In genomic region chr3:115657168-115657567, GRCh38 we compare ENCODE assay signal across 13 cellular contexts. TPM values are rescaled to one million over a fixed set of nuclear protein-coding genes. Genes with fewer than 3 reads are reported as not detected.
DNase-seq lines count a peak whose midpoint lies in the region; ATAC-seq and TF ChIP-seq lines count a peak whose summit lies in the region.
"Had no signal": no experiment of that assay in that cellular context is flagged by ENCODE, and none has a peak within 500 bp of the region (broad histone marks: within the 10 kb centered on the region; RNA-seq: fewer than 3 reads in every experiment).

No MANE protein-coding gene starts in this region.

- H3K36me3 ChIP-seq in Caco-2 (ENCODE audit: control insufficient read depth, insufficient read depth, low read length) (no peaks in the 10 kb centered on the region), GM23248 (ENCODE audit: low read depth) (no peaks in the 10 kb centered on the region)

- H3K4me1 Mint-ChIP-seq in Caco-2 (ENCODE audit: low read depth, unreplicated experiment) = peaks cover 6% of the 10 kb centered on the region
- H3K4me1 Mint-ChIP-seq in activated T-helper 17 cell treated with anti-CD3 and anti-CD28 coated beads, Interleukin-2, amount 50 U/mL, for 72 hours = peaks cover 17% of the 10 kb centered on the region
- peaks cover 25 to 48% (median 40%) of the 10 kb centered on the region in 3 donors for H3K4me1 Mint-ChIP-seq in naive B cell

- no peaks in the 10 kb centered on the region for H3K9me2 ChIP-seq in GM23248 (ENCODE audit: insufficient read depth)

- TF ChIP-seq POLR2A in GM18505 (IDR thresholded peaks at IDR 0.05; ENCODE audit: borderline replicate concordance, extremely low read depth, insufficient read depth, insufficient read length) = no peak

- no peak overlapping the region for H2AFZ ChIP-seq in GM23248

- peaks cover 3% of the 10 kb centered on the region for H3K27me3 Mint-ChIP-seq in Caco-2 (ENCODE audit: insufficient read depth, unreplicated experiment)
- H3K27me3 Mint-ChIP-seq in activated T-helper 17 cell treated with anti-CD3 and anti-CD28 coated beads, Interleukin-2, amount 50 U/mL, for 72 hours = no peaks in the 10 kb centered on the region
- no peaks in the 10 kb centered on the region for H3K27me3 Mint-ChIP-seq in naive B cell

- H3K4me3 Mint-ChIP-seq in Caco-2 (ENCODE audit: unreplicated experiment) (peak overlapping the region; percentile 1), naive B cell (peak overlapping the region in 7 of 8 donors; percentile 6 to 81 (median 69))
- peak overlapping the region; percentile 86 for H3K4me3 Mint-ChIP-seq in activated T-helper 17 cell treated with anti-CD3 and anti-CD28 coated beads, Interleukin-2, amount 50 U/mL, for 72 hours

- H3K9me3 Mint-ChIP-seq in Caco-2 (ENCODE audit: unreplicated experiment) (no peaks in the 10 kb centered on the region), naive B cell (no peaks in the 10 kb centered on the region)
- H3K9me3 Mint-ChIP-seq in activated T-helper 17 cell treated with anti-CD3 and anti-CD28 coated beads, Interleukin-2, amount 50 U/mL, for 72 hours = no peaks in the 10 kb centered on the region

- no peak overlapping the region for H3K9ac ChIP-seq in GM23248

- no peaks in the 10 kb centered on the region for H3K4me1 ChIP-seq in Caco-2
- H3K4me1 ChIP-seq in GM23248 (ENCODE audit: insufficient read depth) = peaks cover 25% of the 10 kb centered on the region

- POLR2A ChIA-PET in Caco-2 (lab: Charles Lee) = no interaction called here

- H4K20me1 ChIP-seq in GM23248 (ENCODE audit: insufficient read depth) = no peaks in the 10 kb centered on the region

- no peak for ATAC-seq in activated T-helper 17 cell treated with anti-CD3 and anti-CD28 coated beads, Interleukin-2, amount 50 U/mL, for 72 hours (replicated peaks)
- ATAC-seq in naive B cell (ENCODE audit: low read depth in 2 of 2) (no peak), GM18505 (IDR thresholded peaks at IDR 0.05; ENCODE audit: unreplicated experiment) (no peak), GM18519 (IDR thresholded peaks at IDR 0.05; ENCODE audit: low FRiP score, unreplicated experiment) (no peak)

- WGBS in GM23248 (ENCODE audit: low coverage in 1 of 2, low lambda C conversion rate in 2 of 2, missing lambda C conversion rate in 2 of 2), 2 experiments = 96 to 98% methylated on average over 5 of the region's 5 CpGs

- H3K9me3 ChIP-seq in Caco-2 (no peaks in the 10 kb centered on the region), GM23248 (ENCODE audit: low read depth) (no peaks in the 10 kb centered on the region)

- peak in 1 of 2 experiments; percentile 3 for DNase-seq in Caco-2
- no peak for DNase-seq in GM23248
- no peak for DNase-seq in naive B cell
- no peak for DNase-seq in amniotic stem cell (lab: John Stamatoyannopoulos, UW)
- no peak for DNase-seq in NCI-H146 (lab: John Stamatoyannopoulos, UW)
- DNase-seq: activated gamma-delta T cell treated with Interleukin-2 at 50 U/mL for 16 hours, NCI-H510A treated with DMSO at 0.1 percent for 48 hours had no signal

- in situ Hi-C loops in GM23248 (cut with MboI) = no loop called here

- H3K27me3 ChIP-seq in Caco-2 (replicated peaks; ENCODE audit: control insufficient read depth, insufficient read depth, low read length) (no peaks in the 10 kb centered on the region), GM23248 (replicated peaks; ENCODE audit: insufficient read depth) (no peaks in the 10 kb centered on the region)

- peak overlapping the region; percentile 94 for H3K27ac ChIP-seq in GM23248

- no peak for TF ChIP-seq CTCF in Caco-2 (IDR thresholded peaks at IDR 0.05; ENCODE audit: insufficient read depth in 1 of 2, low read depth in 1 of 2, low read length in 1 of 2, severe bottlenecking in 1 of 2, unreplicated experiment in 1 of 2)

- no peaks in the 10 kb centered on the region for H3K79me2 ChIP-seq in GM23248 (ENCODE audit: insufficient read depth)

- peaks cover 6% of the 10 kb centered on the region for H3K36me3 Mint-ChIP-seq in Caco-2 (ENCODE audit: insufficient read depth, unreplicated experiment)
- H3K36me3 Mint-ChIP-seq in activated T-helper 17 cell treated with anti-CD3 and anti-CD28 coated beads, Interleukin-2, amount 50 U/mL, for 72 hours (ENCODE audit: low read depth) = no peaks in the 10 kb centered on the region
- H3K36me3 Mint-ChIP-seq in naive B cell = no peaks in the 10 kb centered on the region

- CTCF ChIA-PET in Caco-2 (lab: Charles Lee) = no interaction called here

- H3K4me3 ChIP-seq in Caco-2 (ENCODE audit: low read depth, low read length) (no peak overlapping the region), GM23248 (no peak overlapping the region)

- intact Hi-C loops in Caco-2 (cut with micrococcal nuclease; ENCODE audit: unreplicated experiment) = no loop called here

- BruUV-seq in Caco-2 (replicated peaks; lab: Mats Ljungman, UMichigan) = no TSS peak

- H3K27ac Mint-ChIP-seq in Caco-2 (ENCODE audit: unreplicated experiment) = no peak overlapping the region
- peak overlapping the region; percentile 39 for H3K27ac Mint-ChIP-seq in activated T-helper 17 cell treated with anti-CD3 and anti-CD28 coated beads, Interleukin-2, amount 50 U/mL, for 72 hours
- H3K27ac Mint-ChIP-seq in naive B cell = peak overlapping the region; percentile 32 to 97 (median 88)

- H3K4me2 ChIP-seq in GM23248 (ENCODE audit: unreplicated experiment) = peak overlapping the region; percentile 94

- H3F3A ChIP-seq in GM23248 (ENCODE audit: insufficient read depth) = peaks cover 31% of the 10 kb centered on the region

RNA-seq across cellular contexts. Expression of gene GAP43, which starts 33.9 kb away (rescaled TPM):
- not detected in 2 replicates for total RNA-seq in Caco-2 (2022)
- total RNA-seq in GM23248 (2014; rRNA removed; shearing (Covaris generic)) = 0.54 and 0.63 TPM in 2 replicates
- polyA plus RNA-seq in GM23248 (2016; fragmentation: Nextera tagmentation; extraction: Ambion mirVana) (1.1 and 1.8 TPM in 2 replicates), naive B cell (ENCODE audit: low read depth in 6 of 6) (not detected)
- total RNA-seq in activated T-helper 17 cell treated with anti-CD3 and anti-CD28 coated beads, Interleukin-2, amount 50 U/mL, for 72 hours = not detected
- total RNA-seq: endothelial cell of umbilical vein, renal cortical epithelial cell had no signal
- polyA plus RNA-seq: keratinocyte had no signal

Comparison
In these comparisons a context has a peak if more than half of its experiments do, and no peak if none do; other contexts are left out.
1. H3K4me3 Mint-ChIP-seq: peak in every context shown above with its lines; median percentile 86 in activated T-helper 17 cell treated with anti-CD3 and anti-CD28 coated beads, Interleukin-2, amount 50 U/mL, for 72 hours; 69 in naive B cell; 1 in Caco-2.